In the genomic region with DNA sequence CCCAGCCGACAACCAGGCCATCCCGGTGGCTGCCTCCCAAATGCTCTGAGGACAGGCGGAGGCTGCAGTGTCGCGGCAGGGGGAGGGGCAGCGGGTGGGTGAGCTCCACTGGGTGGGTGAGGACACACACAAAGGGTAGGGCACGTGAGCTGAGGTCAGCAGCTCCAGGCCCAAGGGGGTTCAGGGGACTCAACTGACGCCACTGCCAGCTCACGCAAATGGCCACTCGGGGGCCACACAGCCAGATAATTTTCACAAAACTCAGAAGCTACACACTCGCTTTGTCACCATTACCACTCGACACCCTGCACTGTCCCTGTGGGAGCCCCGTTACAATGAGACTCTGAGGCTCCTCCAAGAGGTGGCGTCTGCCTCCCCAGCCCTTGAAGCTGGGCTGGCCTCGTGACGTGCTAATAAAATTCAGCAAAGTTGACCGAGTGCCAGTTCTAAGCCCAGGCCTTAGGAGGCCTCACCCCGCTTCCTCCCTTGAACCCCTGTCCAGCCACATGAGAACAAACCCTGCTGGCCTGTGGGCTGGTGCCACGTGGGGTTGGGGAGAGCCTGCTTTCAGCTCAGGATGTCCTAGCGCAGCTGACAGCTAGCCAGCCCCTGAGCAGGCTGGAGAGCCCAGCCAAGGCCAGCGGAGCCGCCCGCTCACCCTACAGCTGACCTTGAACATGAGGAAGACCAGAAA, we compare ENCODE assay signal across 24 cellular contexts. TPM values are rescaled to one million over a fixed set of nuclear protein-coding genes. Genes with fewer than 3 reads are reported as not detected.
A peak's percentile ranks its signal among the peaks of the same experiment; 100 is the strongest.
DNase-seq lines count a peak whose midpoint lies in the region; ATAC-seq, FAIRE-seq and TF ChIP-seq lines count a peak whose summit lies in the region.
"Had no signal": no experiment of that assay in that cellular context is flagged by ENCODE, and none has a peak within 500 bp of the region (broad histone marks: within the 10 kb centered on the region; RNA-seq: fewer than 3 reads in every experiment).

No MANE protein-coding gene starts in this region.

- H3K4me1 ChIP-seq in A549: no peaks in the 10 kb centered on the region
- no peaks in the 10 kb centered on the region; a peak in 3 of 7 replicates for H3K4me1 ChIP-seq in H1 (replicated peaks in 1 of 4; ENCODE audit: control insufficient read depth in 3 of 4, insufficient read depth in 4 of 4, low read length in 3 of 4)
- H3K4me1 ChIP-seq: esophagus muscularis mucosa, tibial artery had no signal

- H3K4me3 ChIP-seq in A549: no peak overlapping the region
- H3K4me3 ChIP-seq in H1 (ENCODE audit: extremely low read depth in 1 of 4, insufficient read depth in 2 of 4, low read depth in 3 of 4, low read length in 4 of 4): no peak overlapping the region
- H3K4me3 ChIP-seq: esophagus muscularis mucosa, SJCRH30, tibial artery had no signal

- H2BK12ac ChIP-seq in H1 (ENCODE audit: low read depth, low read length): no peak overlapping the region; the same call in 1 of the 2 replicates

- no peaks in the 10 kb centered on the region for H3K4me1 Mint-ChIP-seq in HFFc6 (ENCODE audit: low read depth)
- H3K4me1 Mint-ChIP-seq: activated T-helper 17 cell treated with anti-CD3 and anti-CD28 coated beads, Interleukin-2, amount 50 U/mL, for 72 hours; nephron; stimulated activated effector memory CD8-positive, alpha-beta T cell treated with anti-CD3 and anti-CD28 coated beads, Interleukin-12 subunit alpha, Interleukin-12 subunit beta, amount 100 ng/mL, for 72 hours had no signal

- TF ChIP-seq RAD21 in A549 (conservative IDR thresholded peaks at IDR 0.05 in 1 of 2, IDR thresholded peaks at IDR 0.05 in 1 of 2) (no peak), H1 (IDR thresholded peaks at IDR 0.05 in 1 of 2, conservative IDR thresholded peaks at IDR 0.05 in 1 of 2; ENCODE audit: low read depth in 2 of 2, low read length in 2 of 2) (no peak)

- H3K23me2 ChIP-seq in H1 (ENCODE audit: low read depth, low read length): no peaks in the 10 kb centered on the region

- H3K79me2 ChIP-seq in H1 (ENCODE audit: control insufficient read depth in 1 of 2, insufficient read depth in 2 of 2, low read length in 2 of 2): no peaks in the 10 kb centered on the region

- FAIRE-seq in A549 (lab: Jason Lieb, UNC) (no peak), H1 (lab: Jason Lieb, UNC) (no peak)
- FAIRE-seq: GM19239 had no signal

- no peak overlapping the region for H3K27ac Mint-ChIP-seq in HFFc6
- H3K27ac Mint-ChIP-seq: activated T-helper 17 cell treated with anti-CD3 and anti-CD28 coated beads, Interleukin-2, amount 50 U/mL, for 72 hours; nephron; stimulated activated effector memory CD8-positive, alpha-beta T cell treated with anti-CD3 and anti-CD28 coated beads, Interleukin-12 subunit alpha, Interleukin-12 subunit beta, amount 100 ng/mL, for 72 hours; T-helper 2 cell treated with Interferon-gamma antibody and Interleukin-4, amounts not matched to agents 5 μg/mL and 100 μg/mL, for 36 hours had no signal

- H3K4me2 ChIP-seq in A549: no peak overlapping the region
- no peak overlapping the region for H3K4me2 ChIP-seq in H1 (ENCODE audit: insufficient read depth in 1 of 2, low read depth in 2 of 2, low read length in 2 of 2)

- ATAC-seq in A549 (peak in 1 of 2 experiments; percentile 14; a peak in 1 of 6 replicates), GM18519 (IDR thresholded peaks at IDR 0.05; ENCODE audit: low FRiP score, unreplicated experiment) (no peak)
- ATAC-seq: activated T-helper 17 cell treated with anti-CD3 and anti-CD28 coated beads, Interleukin-2, amount 50 U/mL, for 72 hours; HCT116; stimulated activated effector memory CD8-positive, alpha-beta T cell treated with anti-CD3 and anti-CD28 coated beads, Interleukin-12 subunit alpha, Interleukin-12 subunit beta, amount 100 ng/mL, for 72 hours had no signal

- H3K18ac ChIP-seq in H1 (ENCODE audit: extremely low read depth, low read length): no peak overlapping the region; the same call in 1 of the 2 replicates

- H3K27ac ChIP-seq in A549: peak overlapping the region; percentile 21 to 26; a peak in 4 of 6 replicates
- H3K27ac ChIP-seq in H1 (ENCODE audit: low read depth, low read length): no peak overlapping the region
- H3K27ac ChIP-seq: esophagus muscularis mucosa, SJCRH30, tibial artery had no signal

- CTCF ChIA-PET in A549 (lab: Yijun Ruan, JAX) (interaction anchor here (0.6 to 21.2 kb wide), 7 partner anchors 11 to 438 kb away, joined by 4 to 344 read pairs (median 15); no protein-coding TSS in a partner anchor), H1 (lab: Charles Lee; ENCODE audit: partially characterized antibody) (interaction anchor here (0.6 to 18.3 kb wide), 18 partner anchors 8 to 431 kb away, joined by 3 to 266 read pairs (median 4); no protein-coding TSS in a partner anchor)

- peaks cover 0 to 4% of the 10 kb centered on the region in 2 experiments for H4K20me1 ChIP-seq in H1 (replicated peaks in 1 of 2; ENCODE audit: control insufficient read depth in 1 of 2, insufficient read depth in 2 of 2, low read length in 2 of 2)

- H3K9ac ChIP-seq in H1 (replicated peaks in 1 of 4; ENCODE audit: extremely low read depth in 1 of 4, low read depth in 3 of 4, low read length in 3 of 4): no peak overlapping the region

- no peaks in the 10 kb centered on the region for H3K9me3 ChIP-seq in A549
- H3K9me3 ChIP-seq in H1 (ENCODE audit: insufficient read depth in 2 of 2, low read depth in 1 of 2, low read length in 1 of 2): no peaks in the 10 kb centered on the region
- H3K9me3 ChIP-seq: esophagus muscularis mucosa, SJCRH30, tibial artery had no signal

- peak overlapping the region; percentile 29 for H4K5ac ChIP-seq in H1 (ENCODE audit: insufficient read length, low read depth, low read length)

- H3K27me3 ChIP-seq in H1 (replicated peaks in 1 of 4; ENCODE audit: control insufficient read depth in 3 of 4, extremely low read depth in 1 of 4, insufficient read depth in 3 of 4, low read length in 3 of 4): no peaks in the 10 kb centered on the region
- H3K27me3 ChIP-seq: esophagus muscularis mucosa, tibial artery had no signal

- H3K14ac ChIP-seq in H1 (ENCODE audit: insufficient read length): no peak overlapping the region

- H4K8ac ChIP-seq in H1 (ENCODE audit: extremely low read depth, insufficient read depth, low read length): no peak overlapping the region; the same call in 1 of the 2 replicates

- H3K56ac ChIP-seq in H1 (replicated peaks; ENCODE audit: insufficient read length, low read depth, low read length): no peak overlapping the region

- H3K23ac ChIP-seq in H1 (ENCODE audit: insufficient read length): no peak overlapping the region

- TF ChIP-seq POLR2A in A549 (IDR thresholded peaks at IDR 0.05; ENCODE audit: low read length): no peak
- no peak for TF ChIP-seq POLR2A in H1 (IDR thresholded peaks at IDR 0.05; ENCODE audit: control extremely low read depth in 1 of 2, low read depth in 2 of 2, low read length in 2 of 2)

- no peaks in the 10 kb centered on the region for H3K36me3 ChIP-seq in H1 (ENCODE audit: control insufficient read depth in 2 of 4, insufficient read depth in 4 of 4, low read length in 3 of 4)
- H3K36me3 ChIP-seq: esophagus muscularis mucosa, SJCRH30, tibial artery had no signal

- H3K9me3 Mint-ChIP-seq in HFFc6: no peaks in the 10 kb centered on the region
- H3K9me3 Mint-ChIP-seq: activated T-helper 17 cell treated with anti-CD3 and anti-CD28 coated beads, Interleukin-2, amount 50 U/mL, for 72 hours; stimulated activated effector memory CD8-positive, alpha-beta T cell treated with anti-CD3 and anti-CD28 coated beads, Interleukin-12 subunit alpha, Interleukin-12 subunit beta, amount 100 ng/mL, for 72 hours; T-helper 2 cell treated with Interferon-gamma antibody and Interleukin-4, amounts not matched to agents 5 μg/mL and 100 μg/mL, for 36 hours had no signal

- peak overlapping the region; percentile 75; the same call in 1 of the 2 replicates for H2AK5ac ChIP-seq in H1 (ENCODE audit: low read depth, low read length)

- no peak overlapping the region for H2AFZ ChIP-seq in H1 (ENCODE audit: low read length)

- no peak overlapping the region for H4K91ac ChIP-seq in H1 (replicated peaks; ENCODE audit: insufficient read length, low read length)

- no peak for TF ChIP-seq CTCF in A549 (IDR thresholded peaks at IDR 0.05)
- peak; percentile 18; the same call in 1 of the 2 replicates for TF ChIP-seq CTCF in HFFc6 (IDR thresholded peaks at IDR 0.05)
- TF ChIP-seq CTCF in H1 (IDR thresholded peaks at IDR 0.05; ENCODE audit: control extremely low read depth in 1 of 3, insufficient read depth in 1 of 3, low read depth in 1 of 3, low read length in 3 of 3): peak in 1 of 3 experiments; percentile 0; a peak in 1 of 4 replicates

- WGBS in A549 (ENCODE audit: missing lambda C conversion rate): 80% methylated on average over 17 of the region's 23 CpGs
- WGBS in H1 (ENCODE audit: extremely low coverage in 1 of 2, insufficient coverage in 1 of 2, insufficient read length in 1 of 2, insufficient replicate concordance in 2 of 2, low coverage in 1 of 2, low lambda C conversion rate in 2 of 2, missing lambda C conversion rate in 1 of 2), 2 experiments: 81% methylated on average over 20 of the region's 23 CpGs; no CpG with 5 or more reads in 1 of the 2 experiments

- peaks cover 7% of the 10 kb centered on the region for H3K27me3 Mint-ChIP-seq in HFFc6 (ENCODE audit: insufficient read depth)
- H3K27me3 Mint-ChIP-seq: activated T-helper 17 cell treated with anti-CD3 and anti-CD28 coated beads, Interleukin-2, amount 50 U/mL, for 72 hours had no signal

- no peak overlapping the region for H2BK20ac ChIP-seq in H1 (ENCODE audit: low read length)

- peak overlapping the region; percentile 20 for H3K4ac ChIP-seq in H1 (replicated peaks; ENCODE audit: insufficient read length, low read depth, low read length)

- H3K79me1 ChIP-seq in H1 (ENCODE audit: low read depth, low read length): no peaks in the 10 kb centered on the region

- TF ChIP-seq EP300 in A549 (IDR thresholded peaks at IDR 0.05) (no peak), H1 (IDR thresholded peaks at IDR 0.05; ENCODE audit: borderline replicate concordance in 1 of 2, low read depth in 2 of 2, low read length in 2 of 2) (no peak)

- H3K36me3 Mint-ChIP-seq in HFFc6 (ENCODE audit: low read depth): no peaks in the 10 kb centered on the region
- H3K36me3 Mint-ChIP-seq: stimulated activated effector memory CD8-positive, alpha-beta T cell treated with anti-CD3 and anti-CD28 coated beads, Interleukin-12 subunit alpha, Interleukin-12 subunit beta, amount 100 ng/mL, for 72 hours had no signal

- peak overlapping the region; percentile 35; the same call in 1 of the 2 replicates for H2BK5ac ChIP-seq in H1 (ENCODE audit: low read depth, low read length)

- H2BK120ac ChIP-seq in H1 (replicated peaks; ENCODE audit: low read depth, low read length): no peak overlapping the region

- POLR2A ChIA-PET in A549 (lab: Yijun Ruan, JAX): no interaction called here
- POLR2A ChIA-PET in H1 (lab: Charles Lee; ENCODE audit: partially characterized antibody): interaction anchor here (0.8 to 1.9 kb wide), 2 partner anchors 14 to 18 kb away, joined by 3 to 4 read pairs; no protein-coding TSS in a partner anchor

- H2BK15ac ChIP-seq in H1 (ENCODE audit: low read length): no peak overlapping the region

- no peak overlapping the region for H3K4me3 Mint-ChIP-seq in HFFc6
- H3K4me3 Mint-ChIP-seq: activated T-helper 17 cell treated with anti-CD3 and anti-CD28 coated beads, Interleukin-2, amount 50 U/mL, for 72 hours; nephron; stimulated activated effector memory CD8-positive, alpha-beta T cell treated with anti-CD3 and anti-CD28 coated beads, Interleukin-12 subunit alpha, Interleukin-12 subunit beta, amount 100 ng/mL, for 72 hours; T-helper 2 cell treated with Interferon-gamma antibody and Interleukin-4, amounts not matched to agents 5 μg/mL and 100 μg/mL, for 36 hours had no signal

- no peak for DNase-seq in A549 (ENCODE audit: low read depth in 1 of 2, low spot score in 1 of 2)
- DNase-seq in HFFc6: no peak
- no peak for DNase-seq in H1 (ENCODE audit: low read depth in 1 of 2, low spot score in 2 of 2)
- DNase-seq in midbrain (lab: John Stamatoyannopoulos, UW): peak; percentile 15
- DNase-seq in NCI-H748 (lab: John Stamatoyannopoulos, UW; ENCODE audit: unreplicated experiment): no peak
- DNase-seq in NCI-H2029 (lab: John Stamatoyannopoulos, UW): no peak
- no peak for DNase-seq in SHP77 treated with DMSO at 0.1 percent for 48 hours (lab: John Stamatoyannopoulos, UW)
- DNase-seq: activated CD4-positive, alpha-beta T cell treated with anti-CD3 and anti-CD28 coated beads for 1 hour; KG1; NCI-H1092; NCI-H2081 treated with DMSO at 0.1 percent for 48 hours; NCI-H526 treated with DMSO at 0.1 percent for 48 hours; OCI-M1; SJCRH30; stimulated activated CD4-positive, alpha-beta T cell treated with anti-CD3 and anti-CD28 coated beads, Interleukin-15, amount 100 ng/mL, for 24 hours; tibial artery had no signal

RNA-seq across cellular contexts. Expression of a gene that starts 56.9 kb away (rescaled TPM):
- 20.3 and 24.2 TPM in 2 replicates for polyA plus RNA-seq in A549 (2011; rRNA removed)
- polyA plus RNA-seq in A549 (2012; cell fraction: cytosol; rRNA removed): 26.4 and 29.5 TPM in 2 replicates
- polyA plus RNA-seq in A549 (2012; cell fraction: nucleus; rRNA removed): 11.5 and 15.5 TPM in 2 replicates
- polyA plus RNA-seq in A549 (2017; fragmentation: RNase III; extraction: RNeasy Plus Mini Kit Qiagen cat#74134 plus additional on column Dnase treatment): 23.3 to 27.7 TPM (median 26.9 TPM) in 3 replicates
- polyA minus RNA-seq in A549 (2011; rRNA and poly(A)+ RNA removed): 5.7 and 7.2 TPM in 2 replicates
- total RNA-seq in HFFc6 (2021; fragmentation: NEBNext Ultra II Directional; extraction: Animal tissue kit (Norgen Biotek cat#: 25700)): 10 to 100 TPM in 5 of 6 experiments, 1 to 10 TPM in 1; 7.3 to 16.2 (median 14.2) TPM
- total RNA-seq in H1 (2021; fragmentation: NEBNext Ultra II Directional; extraction: Animal tissue kit (Norgen Biotek cat#: 25700)): 96.0 and 96.9 TPM in 2 replicates
- polyA plus RNA-seq in H1 (2011; rRNA removed): 47.9 and 58.2 TPM in 2 replicates
- polyA plus RNA-seq in H1 (2011; cell fraction: cytosol; rRNA removed): 78.9 TPM
- polyA plus RNA-seq in H1 (2011; cell fraction: nucleus; rRNA removed): 19.3 TPM
- 71.5 to 77.9 TPM (median 76.5 TPM) in 4 replicates for polyA plus RNA-seq in H1 (2012, experiment 1 of 2)
- polyA plus RNA-seq in H1 (2012, experiment 2 of 2): 74.2 TPM
- polyA plus RNA-seq in H1 (2013, experiment 1 of 2): 71.5 TPM
- 71.5 TPM for polyA plus RNA-seq in H1 (2013, experiment 2 of 2)
- polyA minus RNA-seq in H1 (2011; rRNA and poly(A)+ RNA removed): 29.7 and 43.5 TPM in 2 replicates
- 27.9 TPM for polyA minus RNA-seq in H1 (2011; cell fraction: cytosol; rRNA and poly(A)+ RNA removed)
- polyA minus RNA-seq in H1 (2011; cell fraction: nucleus; rRNA and poly(A)+ RNA removed): 24.2 TPM
